Comparison of ENCODE assay signal across 24 cellular contexts in genomic region chr7:116636997-116637396, GRCh38.
"Had no signal": no experiment of that assay in that cellular context is flagged by ENCODE, and none has a peak within 500 bp of the region (broad histone marks: within the 10 kb centered on the region; RNA-seq: fewer than 3 reads in every experiment).

No MANE protein-coding gene starts in this region.

- H3K27ac Mint-ChIP-seq: dendritic cell treated with granulocyte-macrophage colony-stimulating factor and Interleukin-4, amounts not matched to agents 40 ng/mL and 50 ng/mL, for 4 days; effector memory CD8-positive, alpha-beta T cell; endodermal cell had no signal

- H3K36me3 ChIP-seq: colonic mucosa, esophagus muscularis mucosa, esophagus squamous epithelium, gastrocnemius medialis, gastroesophageal sphincter, heart left ventricle, heart right ventricle had no signal

- H3K4me3 Mint-ChIP-seq: dendritic cell treated with granulocyte-macrophage colony-stimulating factor and Interleukin-4, amounts not matched to agents 40 ng/mL and 50 ng/mL, for 4 days; effector memory CD8-positive, alpha-beta T cell; endodermal cell had no signal

- H3K27ac ChIP-seq: colonic mucosa, coronary artery, dorsolateral prefrontal cortex, epithelial cell of prostate, esophagus muscularis mucosa, esophagus squamous epithelium, foreskin keratinocyte, gastrocnemius medialis, gastroesophageal sphincter, heart left ventricle, heart right ventricle had no signal

- H3K9me3 ChIP-seq: colonic mucosa, esophagus muscularis mucosa, esophagus squamous epithelium, gastrocnemius medialis, gastroesophageal sphincter, heart left ventricle, heart right ventricle had no signal

- H3K9me3 Mint-ChIP-seq: effector memory CD8-positive, alpha-beta T cell had no signal

- H3K4me1 Mint-ChIP-seq: endodermal cell had no signal

- H3K4me3 ChIP-seq: colonic mucosa, coronary artery, dorsolateral prefrontal cortex, esophagus muscularis mucosa, esophagus squamous epithelium, gastrocnemius medialis, gastroesophageal sphincter, heart left ventricle, heart right ventricle had no signal

- DNase-seq: colonic mucosa; cortex of kidney; dermis blood vessel endothelial cell; dorsolateral prefrontal cortex; effector CD4-positive, alpha-beta T cell; effector CD8-positive, alpha-beta T cell; effector memory CD4-positive, alpha-beta T cell; effector memory CD8-positive, alpha-beta T cell; endodermal cell; erythroblast; esophagus squamous epithelium; foreskin fibroblast; foreskin keratinocyte; foreskin melanocyte; gastrocnemius medialis; glutamatergic neuron; head of caudate nucleus; heart left ventricle; heart right ventricle had no signal

- H3K4me1 ChIP-seq: colonic mucosa, heart left ventricle had no signal
